Comparison of ENCODE assay signal across 17 cellular contexts in the genomic region with DNA sequence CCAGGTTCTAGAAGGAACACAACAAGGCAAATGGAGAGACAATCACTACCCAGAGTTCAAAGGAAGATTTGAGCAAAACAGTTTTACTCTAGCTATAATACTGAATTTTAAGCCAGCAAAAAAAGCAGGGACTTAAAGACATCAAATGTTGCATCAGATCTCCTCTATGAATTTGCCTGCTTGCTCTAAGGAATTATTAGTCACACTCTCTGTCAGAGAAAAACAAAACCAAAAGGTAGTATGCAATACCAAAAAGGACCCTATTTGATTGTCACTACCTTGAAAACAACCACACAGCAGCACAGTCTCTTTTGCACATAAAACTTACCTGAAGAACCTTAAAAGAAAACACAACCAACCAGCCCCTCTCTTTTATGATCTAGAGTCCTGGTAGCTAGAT.
"Had no signal": no experiment of that assay in that cellular context is flagged by ENCODE, and none has a peak within 500 bp of the region (broad histone marks: within the 10 kb centered on the region; RNA-seq: fewer than 3 reads in every experiment).

No MANE protein-coding gene starts in this region.

- H3K9me3 Mint-ChIP-seq: endodermal cell; nephron; stimulated activated naive B cell treated with anti-CD40 and anti-IgM and Interleukin-4, amounts not matched to agents 10 μg/mL and 1 μg/mL and 100 μg/mL, for 72 hours had no signal

- H3K27me3 ChIP-seq: gastrocnemius medialis, right lobe of liver had no signal

- ATAC-seq: esophagus mucosa; gastrocnemius medialis; right lobe of liver; stimulated activated naive B cell treated with anti-CD40 and anti-IgM and Interleukin-4, amounts not matched to agents 10 μg/mL and 1 μg/mL and 100 μg/mL, for 72 hours had no signal

- H3K4me1 Mint-ChIP-seq: endodermal cell, nephron had no signal

- H3K27me3 Mint-ChIP-seq: stimulated activated naive B cell treated with anti-CD40 and anti-IgM and Interleukin-4, amounts not matched to agents 10 μg/mL and 1 μg/mL and 100 μg/mL, for 72 hours had no signal

- H3K4me1 ChIP-seq: left ventricle myocardium inferior, prostate gland, right lobe of liver had no signal

- H3K27ac ChIP-seq: gastrocnemius medialis, left ventricle myocardium inferior, prostate gland, right lobe of liver had no signal

- H3K27ac Mint-ChIP-seq: endodermal cell; nephron; stimulated activated naive B cell treated with anti-CD40 and anti-IgM and Interleukin-4, amounts not matched to agents 10 μg/mL and 1 μg/mL and 100 μg/mL, for 72 hours had no signal

- H3K36me3 ChIP-seq: prostate gland had no signal

- H3K9me3 ChIP-seq: gastrocnemius medialis, left ventricle myocardium inferior, prostate gland, right lobe of liver had no signal

- H3K4me3 ChIP-seq: gastrocnemius medialis, left ventricle myocardium inferior, prostate gland, right lobe of liver had no signal

- H3K4me3 Mint-ChIP-seq: endodermal cell; nephron; stimulated activated naive B cell treated with anti-CD40 and anti-IgM and Interleukin-4, amounts not matched to agents 10 μg/mL and 1 μg/mL and 100 μg/mL, for 72 hours had no signal

- DNase-seq: activated CD4-positive, alpha-beta T cell treated with anti-CD3 and anti-CD28 coated beads for 1 hour; activated CD8-positive, alpha-beta memory T cell treated with anti-CD3 and anti-CD28 coated beads for 24 hours; activated effector memory CD4-positive, alpha-beta T cell treated with anti-CD3 and anti-CD28 coated beads, Interleukin-2, amount 50 U/mL, for 16 hours; dermis blood vessel endothelial cell; endodermal cell; gastrocnemius medialis; kidney; left ventricle myocardium inferior; mesendoderm; occipital lobe; right lobe of liver; stimulated activated CD4-positive, alpha-beta T cell treated with anti-CD3 and anti-CD28 coated beads, Interleukin-2, amount 100 ng/mL, for 24 hours; stimulated activated naive B cell treated with anti-CD40 and anti-IgM and Interleukin-4, amounts not matched to agents 10 μg/mL and 1 μg/mL and 100 μg/mL, for 72 hours; trophoblast cell had no signal
